In genomic region chr13:45393941-45394570, GRCh38 we compare ENCODE assay signal across 8 cellular contexts. TPM values are rescaled to one million over a fixed set of nuclear protein-coding genes. Genes with fewer than 3 reads are reported as not detected.
DNase-seq lines count a peak whose midpoint lies in the region; ATAC-seq and TF ChIP-seq lines count a peak whose summit lies in the region.

No MANE protein-coding gene starts in this region.

- no peaks in the 10 kb centered on the region for H3K9me3 Mint-ChIP-seq in CD8-positive, alpha-beta T cell
- H3K9me3 Mint-ChIP-seq in activated T-helper 2 cell treated with anti-CD3 and anti-CD28 coated beads, Interferon-gamma antibody, Interleukin-2, Interleukin-4, amounts not matched to agents 10 μg/mL and 5 μg/mL and 100 μg/mL, durations not matched to agents 14 hours and 24 hours and 36 hours = no peaks in the 10 kb centered on the region

- H3K27ac ChIP-seq in CD8-positive, alpha-beta T cell (ENCODE audit: low read depth, low read length) = no peak overlapping the region
- no peak overlapping the region for H3K27ac ChIP-seq in ascending aorta

- no peak overlapping the region for H3K4me3 ChIP-seq in CD8-positive, alpha-beta T cell (ENCODE audit: low read depth, low read length)
- no peak overlapping the region for H3K4me3 ChIP-seq in ascending aorta

- peaks cover 43% of the 10 kb centered on the region for H3K4me1 ChIP-seq in CD8-positive, alpha-beta T cell (ENCODE audit: insufficient read depth, low read length)
- H3K4me1 ChIP-seq in ascending aorta = peaks cover 0 to 3% of the 10 kb centered on the region in 2 donors

- H3K27me3 Mint-ChIP-seq in CD8-positive, alpha-beta T cell (ENCODE audit: low read depth) = no peaks in the 10 kb centered on the region
- H3K27me3 Mint-ChIP-seq in activated T-helper 2 cell treated with anti-CD3 and anti-CD28 coated beads, Interferon-gamma antibody, Interleukin-2, Interleukin-4, amounts not matched to agents 10 μg/mL and 5 μg/mL and 100 μg/mL, durations not matched to agents 14 hours and 24 hours and 36 hours (ENCODE audit: low read depth) = no peaks in the 10 kb centered on the region

- CTCF ChIA-PET in CD8-positive, alpha-beta T cell (lab: Charles Lee) = interaction anchor here (1.2 to 3.8 kb wide), 9 partner anchors 9 to 347 kb away, joined by 3 to 39 read pairs (median 5); partner anchors contain the start of gene TPT1

- TF ChIP-seq CTCF in CD8-positive, alpha-beta T cell (IDR thresholded peaks at IDR 0.05) = peak; percentile 38
- TF ChIP-seq CTCF in GM20000 (IDR thresholded peaks at IDR 0.05; ENCODE audit: extremely low read depth, missing control alignments) (peak; percentile 43), ascending aorta (IDR thresholded peaks at IDR 0.05) (peak in 2 of 3 experiments; percentile 53 to 69)

- H3K9me3 ChIP-seq in CD8-positive, alpha-beta T cell (ENCODE audit: low read length) = no peaks in the 10 kb centered on the region
- H3K9me3 ChIP-seq in ascending aorta = no peaks in the 10 kb centered on the region

- H3K36me3 ChIP-seq in CD8-positive, alpha-beta T cell (ENCODE audit: insufficient read depth, low read length) = no peaks in the 10 kb centered on the region
- peaks cover 11 to 41% of the 10 kb centered on the region in 2 donors for H3K36me3 ChIP-seq in ascending aorta

- peaks cover 63% of the 10 kb centered on the region for H3K36me3 Mint-ChIP-seq in CD8-positive, alpha-beta T cell
- H3K36me3 Mint-ChIP-seq in activated T-helper 2 cell treated with anti-CD3 and anti-CD28 coated beads, Interferon-gamma antibody, Interleukin-2, Interleukin-4, amounts not matched to agents 10 μg/mL and 5 μg/mL and 100 μg/mL, durations not matched to agents 14 hours and 24 hours and 36 hours (ENCODE audit: low read depth) = peaks cover 52% of the 10 kb centered on the region

- peaks cover 46% of the 10 kb centered on the region for H3K4me1 Mint-ChIP-seq in CD8-positive, alpha-beta T cell (ENCODE audit: low read depth)
- H3K4me1 Mint-ChIP-seq in activated T-helper 2 cell treated with anti-CD3 and anti-CD28 coated beads, Interferon-gamma antibody, Interleukin-2, Interleukin-4, amounts not matched to agents 10 μg/mL and 5 μg/mL and 100 μg/mL, durations not matched to agents 14 hours and 24 hours and 36 hours (ENCODE audit: low read depth) = peaks cover 36% of the 10 kb centered on the region

- peak in 2 of 7 experiments; percentile 31 to 40 for DNase-seq in CD8-positive, alpha-beta T cell
- peak; percentile 72 for DNase-seq in GM20000 (ENCODE audit: low spot score)
- peak; percentile 7 for DNase-seq in NCI-H748 treated with DMSO at 0.1 percent for 48 hours (lab: John Stamatoyannopoulos, UW)
- peak in 1 of 2 donors; percentile 65 for DNase-seq in ascending aorta (ENCODE audit: low spot score in 2 of 2)
- DNase-seq in iPS DF 19.7 (ENCODE audit: low read depth, low spot score) = peak; percentile 48
- peak; percentile 40 for DNase-seq in stimulated activated CD8-positive, alpha-beta memory T cell treated with anti-CD3 and anti-CD28 coated beads, Interleukin-4, amount 100 ng/mL, for 48 hours
- DNase-seq in activated T-helper 2 cell treated with anti-CD3 and anti-CD28 coated beads, Interferon-gamma antibody, Interleukin-2, Interleukin-4, amounts not matched to agents 10 μg/mL and 5 μg/mL and 100 μg/mL, durations not matched to agents 14 hours and 24 hours and 36 hours (ENCODE audit: low spot score) = no peak

- no peaks in the 10 kb centered on the region for H3K27me3 ChIP-seq in CD8-positive, alpha-beta T cell (ENCODE audit: insufficient read depth, low read length)
- H3K27me3 ChIP-seq in ascending aorta = no peaks in the 10 kb centered on the region

- ATAC-seq in CD8-positive, alpha-beta T cell = no peak
- ATAC-seq in GM18502 (IDR thresholded peaks at IDR 0.05; ENCODE audit: poor library complexity, unreplicated experiment) = no peak

- POLR2A ChIA-PET in CD8-positive, alpha-beta T cell (lab: Charles Lee) = interaction anchor here (0.8 to 4.2 kb wide), 5 partner anchors 10 to 53 kb away, joined by 3 to 36 read pairs (median 3); partner anchors contain the start of genes SLC25A30 and TPT1

- no peak overlapping the region for H3K4me3 Mint-ChIP-seq in CD8-positive, alpha-beta T cell
- H3K4me3 Mint-ChIP-seq in activated T-helper 2 cell treated with anti-CD3 and anti-CD28 coated beads, Interferon-gamma antibody, Interleukin-2, Interleukin-4, amounts not matched to agents 10 μg/mL and 5 μg/mL and 100 μg/mL, durations not matched to agents 14 hours and 24 hours and 36 hours (ENCODE audit: low read depth) = no peak overlapping the region

- H3K27ac Mint-ChIP-seq in CD8-positive, alpha-beta T cell = no peak overlapping the region
- H3K27ac Mint-ChIP-seq in activated T-helper 2 cell treated with anti-CD3 and anti-CD28 coated beads, Interferon-gamma antibody, Interleukin-2, Interleukin-4, amounts not matched to agents 10 μg/mL and 5 μg/mL and 100 μg/mL, durations not matched to agents 14 hours and 24 hours and 36 hours = no peak overlapping the region

- intact Hi-C loops in CD8-positive, alpha-beta T cell (cut with DNase I, micrococcal nuclease) = loop anchor here (1.0 to 5.0 kb wide), 3 partner anchors 53 to 347 kb away; partner anchors contain the start of gene TPT1 (in 1 of the 2)
- intact Hi-C loops in ascending aorta (cut with DNase I) = no loop called here
- intact Hi-C loops in activated T-helper 2 cell treated with anti-CD3 and anti-CD28 coated beads, Interferon-gamma antibody, Interleukin-2, Interleukin-4, amounts not matched to agents 10 μg/mL and 5 μg/mL and 100 μg/mL, durations not matched to agents 14 hours and 24 hours and 36 hours (cut with micrococcal nuclease) = loop anchor here (2.0 kb wide), 2 partner anchors 71 to 347 kb away; partner anchors contain the start of gene COG3

RNA-seq across cellular contexts. Expression of gene SLC25A30, which starts 24.1 kb away (rescaled TPM):
- total RNA-seq in CD8-positive, alpha-beta T cell = 10 to 100 TPM; 37.7 to 40.5 TPM
- total RNA-seq in ascending aorta = 1.9 TPM
- 12.2 and 13.6 TPM in 2 replicates for total RNA-seq in activated T-helper 2 cell treated with anti-CD3 and anti-CD28 coated beads, Interferon-gamma antibody, Interleukin-2, Interleukin-4, amounts not matched to agents 10 μg/mL and 5 μg/mL and 100 μg/mL, durations not matched to agents 14 hours and 24 hours and 36 hours

RNA-seq across cellular contexts. Expression of gene TPT1, which starts 53.1 kb away (rescaled TPM):
- total RNA-seq in CD8-positive, alpha-beta T cell = 1,000 to 10,000 TPM; 8,260 to 8,503 TPM
- 2,079 TPM for total RNA-seq in ascending aorta
- 2,606 and 2,653 TPM in 2 replicates for total RNA-seq in activated T-helper 2 cell treated with anti-CD3 and anti-CD28 coated beads, Interferon-gamma antibody, Interleukin-2, Interleukin-4, amounts not matched to agents 10 μg/mL and 5 μg/mL and 100 μg/mL, durations not matched to agents 14 hours and 24 hours and 36 hours
